In genomic region chr3:25817638-25818037, GRCh38 we compare ENCODE assay signal across 1 cellular context.
TF ChIP-seq lines count a peak whose summit lies in the region.

No MANE protein-coding gene starts in this region.

TF ChIP-seq in GM12878, 131 proteins besides CTCF, POLR2A, EP300 and RAD21 (continued from another document):
- TF ChIP-seq BCL3 (IDR thresholded peaks at IDR 0.05; ENCODE audit: borderline replicate concordance, insufficient read depth, low read depth, low read length, poor library complexity, severe bottlenecking) (no peak), MEF2B (IDR thresholded peaks at IDR 0.05; ENCODE audit: partially characterized antibody, poor library complexity, severe bottlenecking) (no peak), POLR2AphosphoS2 (IDR thresholded peaks at IDR 0.05; ENCODE audit: low read depth, low read length) (no peak), ATF7 (IDR thresholded peaks at IDR 0.05; ENCODE audit: low read depth) (no peak), SMAD5 (IDR thresholded peaks at IDR 0.05; ENCODE audit: low read depth) (no peak)
